1 cellular context compared by ENCODE assay signal in genomic region chr4:161404346-161405110, GRCh38.
TF ChIP-seq lines count a peak whose summit lies in the region.

No MANE protein-coding gene starts in this region.

TF ChIP-seq in H1, 55 proteins besides CTCF, POLR2A, EP300 and RAD21 (continued from another document):
- TF ChIP-seq JUND (IDR thresholded peaks at IDR 0.05; ENCODE audit: low read length) (no peak), POU5F1 (IDR thresholded peaks at IDR 0.05; ENCODE audit: low read depth, low read length) (no peak), E2F6 (IDR thresholded peaks at IDR 0.05) (no peak), EZH2 (IDR thresholded peaks at IDR 0.05; ENCODE audit: low read depth, low read length, severe bottlenecking) (no peak), ATF3 (IDR thresholded peaks at IDR 0.05; ENCODE audit: insufficient read depth, low read depth, low read length) (no peak), CBX5 (IDR thresholded peaks at IDR 0.05; ENCODE audit: low read depth, low read length) (no peak), CBX8 (IDR thresholded peaks at IDR 0.05; ENCODE audit: borderline replicate concordance, low read depth, low read length) (no peak), CREB1 (IDR thresholded peaks at IDR 0.05) (no peak), CTBP2 (IDR thresholded peaks at IDR 0.05; ENCODE audit: borderline replicate concordance, insufficient read depth, insufficient read length, low read length) (no peak), RFX5 (IDR thresholded peaks at IDR 0.05; ENCODE audit: borderline replicate concordance, low read depth, low read length) (no peak), BACH1 (IDR thresholded peaks at IDR 0.05; ENCODE audit: low read length) (no peak), SIRT6 (IDR thresholded peaks at IDR 0.05; ENCODE audit: low read length) (no peak)
- TF ChIP-seq, protein P1, sequence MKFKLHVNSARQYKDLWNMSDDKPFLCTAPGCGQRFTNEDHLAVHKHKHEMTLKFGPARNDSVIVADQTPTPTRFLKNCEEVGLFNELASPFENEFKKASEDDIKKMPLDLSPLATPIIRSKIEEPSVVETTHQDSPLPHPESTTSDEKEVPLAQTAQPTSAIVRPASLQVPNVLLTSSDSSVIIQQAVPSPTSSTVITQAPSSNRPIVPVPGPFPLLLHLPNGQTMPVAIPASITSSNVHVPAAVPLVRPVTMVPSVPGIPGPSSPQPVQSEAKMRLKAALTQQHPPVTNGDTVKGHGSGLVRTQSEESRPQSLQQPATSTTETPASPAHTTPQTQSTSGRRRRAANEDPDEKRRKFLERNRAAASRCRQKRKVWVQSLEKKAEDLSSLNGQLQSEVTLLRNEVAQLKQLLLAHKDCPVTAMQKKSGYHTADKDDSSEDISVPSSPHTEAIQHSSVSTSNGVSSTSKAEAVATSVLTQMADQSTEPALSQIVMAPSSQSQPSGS (IDR thresholded peaks at IDR 0.05; ENCODE audit: low read length) = no peak
